ENCODE assay signal across 8 cellular contexts in the genomic region with DNA sequence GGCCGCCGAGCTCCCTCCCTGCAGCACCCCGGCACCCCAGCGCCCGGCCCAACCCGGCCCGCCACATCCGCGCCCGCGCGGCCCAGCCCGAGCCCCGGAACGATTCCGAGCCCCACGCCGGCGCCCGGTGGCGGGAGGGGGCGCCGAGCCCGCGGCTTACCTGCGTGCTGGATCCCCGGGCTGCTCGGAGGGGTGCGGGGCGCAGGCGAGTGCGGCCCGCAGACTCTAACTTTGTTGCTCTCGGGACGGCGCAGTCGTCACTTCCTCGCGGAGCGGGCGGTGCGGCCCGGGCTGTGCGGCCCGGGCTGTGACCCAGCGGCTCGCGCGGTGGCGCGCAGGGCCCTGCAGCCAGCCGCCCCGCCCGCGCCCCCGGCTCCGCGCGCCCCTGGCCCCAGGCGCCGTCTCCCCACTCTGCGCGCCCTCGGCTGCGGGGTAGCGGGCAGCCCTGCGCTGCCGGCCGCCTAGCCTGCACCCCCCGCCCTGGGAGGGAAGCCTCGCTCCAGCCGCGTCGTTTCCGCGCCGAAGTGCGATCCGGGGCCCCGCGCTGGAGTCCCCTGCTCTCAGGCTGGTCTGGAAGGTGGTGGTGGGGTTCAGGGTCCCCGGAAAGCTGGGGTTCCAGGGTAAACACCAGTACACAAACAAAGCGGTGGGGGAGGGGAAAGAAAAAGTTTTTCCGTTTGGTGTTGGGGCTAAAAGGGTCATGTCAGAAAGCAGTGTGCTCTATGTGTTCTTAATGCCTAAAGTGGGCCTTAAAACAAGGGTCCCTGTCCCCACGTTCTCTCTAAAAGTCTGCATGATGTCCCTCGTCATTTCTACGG.
DNase-seq lines count a peak whose midpoint lies in the region; ATAC-seq, FAIRE-seq and TF ChIP-seq lines count a peak whose summit lies in the region.

No MANE protein-coding gene starts in this region.

- H3K4me1 ChIP-seq in right atrium auricular region (peaks cover 4 to 74% of the 10 kb centered on the region in 2 donors), psoas muscle (peaks cover 64% of the 10 kb centered on the region)

- H3K9me3 ChIP-seq in right atrium auricular region: no peaks in the 10 kb centered on the region
- H3K9me3 ChIP-seq in psoas muscle: no peaks in the 10 kb centered on the region

- intact Hi-C loops in psoas muscle (cut with DNase I): loop anchor here (2.0 to 5.0 kb wide), 4 partner anchors 28 to 100 kb away; a partner anchor contains a TSS

- DNase-seq in GM10266 (ENCODE audit: extremely low spot score): peak; percentile 74
- DNase-seq in HFFc6: no peak
- no peak for DNase-seq in right atrium auricular region (ENCODE audit: low spot score)
- DNase-seq in psoas muscle: peak; percentile 72 to 86
- DNase-seq in NCI-H187 (lab: John Stamatoyannopoulos, UW): no peak
- no peak for DNase-seq in HTR-8/SVneo (ENCODE audit: insufficient read length, low spot score)

- 1% methylated on average over 36 to 87 of the region's 87 CpGs for WGBS in adipose tissue, 3 donors
- 0% methylated on average over 42 to 87 of the region's 87 CpGs for WGBS in psoas muscle, 3 donors

- peak overlapping the region; percentile 100 for H3K27ac Mint-ChIP-seq in HFFc6

- H3K27me3 ChIP-seq in right atrium auricular region: no peaks in the 10 kb centered on the region
- no peaks in the 10 kb centered on the region for H3K27me3 ChIP-seq in psoas muscle (ENCODE audit: insufficient read depth in 3 of 3, low read length in 2 of 3)

- ATAC-seq in psoas muscle: peak; percentile 55 to 73 (median 61)

- H3K4me1 Mint-ChIP-seq in HFFc6 (ENCODE audit: low read depth): peaks cover 76% of the 10 kb centered on the region

- H3K27me3 Mint-ChIP-seq in HFFc6 (ENCODE audit: insufficient read depth): peaks cover 7% of the 10 kb centered on the region

- no peak for FAIRE-seq in HTR-8/SVneo (lab: Jason Lieb, UNC)

- peak overlapping the region; percentile 95 for H3K4me3 Mint-ChIP-seq in HFFc6

- peak overlapping the region; percentile 97 for H3K27ac ChIP-seq in adipose tissue (ENCODE audit: low read depth, low read length)
- peak overlapping the region; percentile 96 to 99 for H3K27ac ChIP-seq in right atrium auricular region
- peak overlapping the region; percentile 98 for H3K27ac ChIP-seq in psoas muscle

- TF ChIP-seq CTCF in GM10266 (IDR thresholded peaks at IDR 0.05; ENCODE audit: control insufficient read depth, insufficient read depth, low read depth, missing control alignments) (no peak), HFFc6 (IDR thresholded peaks at IDR 0.05) (no peak), right atrium auricular region (IDR thresholded peaks at IDR 0.05) (no peak), psoas muscle (IDR thresholded peaks at IDR 0.05) (no peak)

- peak; percentile 64 for TF ChIP-seq POLR2A in Raji (IDR thresholded peaks at IDR 0.05; ENCODE audit: insufficient read depth, low read depth, low read length)

- H3K4me3 ChIP-seq in right atrium auricular region (peak overlapping the region; percentile 72 to 85), psoas muscle (peak overlapping the region; percentile 82)

- H3K9me3 Mint-ChIP-seq in HFFc6: no peaks in the 10 kb centered on the region

- H3K36me3 ChIP-seq in right atrium auricular region: no peaks in the 10 kb centered on the region
- no peaks in the 10 kb centered on the region for H3K36me3 ChIP-seq in psoas muscle (ENCODE audit: insufficient read depth in 1 of 2, low read depth in 1 of 2)

- H3K36me3 Mint-ChIP-seq in HFFc6 (ENCODE audit: low read depth): peaks cover 5% of the 10 kb centered on the region

Comparison
In these comparisons a context has a peak if more than half of its experiments do, and no peak if none do; other contexts are left out.
1. DNase-seq: peak in GM10266 (single experiment) and psoas muscle (2 of 2); none in HFFc6 (single experiment), right atrium auricular region (single experiment), NCI-H187 (0 of 2) and HTR-8/SVneo (single experiment).
2. Peak in every context shown above with its lines, with median percentiles within 50 percentile points of each other: H3K27ac ChIP-seq.